ENCODE assay signal across 18 cellular contexts in genomic region chr7:55432506-55432905, GRCh38.
"Had no signal": no experiment of that assay in that cellular context is flagged by ENCODE, and none has a peak within 500 bp of the region (broad histone marks: within the 10 kb centered on the region; RNA-seq: fewer than 3 reads in every experiment).

No MANE protein-coding gene starts in this region.

- H3K27ac ChIP-seq: esophagus muscularis mucosa, parathyroid adenoma, tibial nerve had no signal

- DNase-seq: activated CD8-positive, alpha-beta memory T cell treated with anti-CD3 and anti-CD28 coated beads, Interleukin-2, amount 50 U/mL, for 48 hours; activated effector memory CD4-positive, alpha-beta T cell treated with anti-CD3 and anti-CD28 coated beads, Interleukin-2, amount 50 U/mL, for 16 hours; activated T-cell treated with anti-CD3 and anti-CD28 coated beads, Interleukin-2, amount 50 U/mL, for 48 hours; amygdala; effector memory CD4-positive, alpha-beta T cell; glutamatergic neuron; left ventricle myocardium superior; nephron progenitor cell; stimulated activated CD4-positive, alpha-beta T cell treated with anti-CD3 and anti-CD28 coated beads, Interleukin-12 subunit alpha, Interleukin-12 subunit beta, amount 100 ng/mL, for 4 hours; stimulated activated CD4-positive, alpha-beta T cell treated with anti-CD3 and anti-CD28 coated beads, Interleukin-4, amount 100 ng/mL, for 4 hours had no signal

- H3K36me3 Mint-ChIP-seq: activated naive CD4-positive, alpha-beta T cell treated with anti-CD3 and anti-CD28 coated beads, Interleukin-2, amount 10 ng/mL, durations not matched to agents 7 days and 5 days; mesothelial cell of epicardium had no signal

- H3K27me3 ChIP-seq: esophagus muscularis mucosa, hepatocyte, tibial nerve had no signal

- H3K9me3 ChIP-seq: esophagus muscularis mucosa, tibial nerve had no signal

- H3K79me2 ChIP-seq: hepatocyte, parathyroid adenoma had no signal

- H3K4me1 ChIP-seq: esophagus muscularis mucosa, parathyroid adenoma, tibial nerve had no signal

- H3K4me1 Mint-ChIP-seq: mesothelial cell of epicardium had no signal

- H3K27me3 Mint-ChIP-seq: activated naive CD4-positive, alpha-beta T cell treated with anti-CD3 and anti-CD28 coated beads, Interleukin-2, amount 10 ng/mL, durations not matched to agents 7 days and 5 days; stimulated activated naive CD8-positive, alpha-beta T cell treated with anti-CD3 and anti-CD28 coated beads, Interleukin-15, Interleukin-2, amounts not matched to agents 100 ng/mL and 50 ng/mL, for 24 hours had no signal

- H3K9ac ChIP-seq: parathyroid adenoma had no signal

- H3K27ac Mint-ChIP-seq: mesothelial cell of epicardium; nephron progenitor cell; T-helper 1 cell treated with Interleukin-12 subunit alpha and Interleukin-12 subunit beta and Interleukin-4 antibody, amounts not matched to agents 30 μg/mL and 1 μg/mL, for 36 hours had no signal

- H2AFZ ChIP-seq: hepatocyte, parathyroid adenoma had no signal

- H3K4me2 ChIP-seq: hepatocyte had no signal

- H3K4me3 Mint-ChIP-seq: activated naive CD4-positive, alpha-beta T cell treated with anti-CD3 and anti-CD28 coated beads, Interleukin-2, amount 10 ng/mL, durations not matched to agents 7 days and 5 days; mesothelial cell of epicardium; nephron progenitor cell; stimulated activated naive CD8-positive, alpha-beta T cell treated with anti-CD3 and anti-CD28 coated beads, Interleukin-15, Interleukin-2, amounts not matched to agents 100 ng/mL and 50 ng/mL, for 24 hours; T-helper 1 cell treated with Interleukin-12 subunit alpha and Interleukin-12 subunit beta and Interleukin-4 antibody, amounts not matched to agents 30 μg/mL and 1 μg/mL, for 36 hours had no signal

- H3K9me3 Mint-ChIP-seq: activated naive CD4-positive, alpha-beta T cell treated with anti-CD3 and anti-CD28 coated beads, Interleukin-2, amount 10 ng/mL, durations not matched to agents 7 days and 5 days; mesothelial cell of epicardium; nephron progenitor cell; stimulated activated naive CD8-positive, alpha-beta T cell treated with anti-CD3 and anti-CD28 coated beads, Interleukin-15, Interleukin-2, amounts not matched to agents 100 ng/mL and 50 ng/mL, for 24 hours; T-helper 1 cell treated with Interleukin-12 subunit alpha and Interleukin-12 subunit beta and Interleukin-4 antibody, amounts not matched to agents 30 μg/mL and 1 μg/mL, for 36 hours had no signal

- H3K4me3 ChIP-seq: esophagus muscularis mucosa, hepatocyte, tibial nerve had no signal
